1 cellular context compared by ENCODE assay signal in genomic region chr1:149997585-149998262, GRCh38.
TF ChIP-seq lines count a peak whose summit lies in the region.

No MANE protein-coding gene starts in this region.

TF ChIP-seq in SK-N-SH treated with all-trans-retinoic acid at 6 μM for 48 hours, 23 proteins besides CTCF, POLR2A, EP300 and RAD21 (continued from another document):
- no peak for TF ChIP-seq TSHZ2 (CRISPR knock-in tag; IDR thresholded peaks at IDR 0.05)
TF ChIP-seq in SK-N-SH treated with all-trans-retinoic acid at 6 μM for 48 hours: peak in this region for 0.
